Comparison of ENCODE assay signal across 24 cellular contexts in the genomic region with DNA sequence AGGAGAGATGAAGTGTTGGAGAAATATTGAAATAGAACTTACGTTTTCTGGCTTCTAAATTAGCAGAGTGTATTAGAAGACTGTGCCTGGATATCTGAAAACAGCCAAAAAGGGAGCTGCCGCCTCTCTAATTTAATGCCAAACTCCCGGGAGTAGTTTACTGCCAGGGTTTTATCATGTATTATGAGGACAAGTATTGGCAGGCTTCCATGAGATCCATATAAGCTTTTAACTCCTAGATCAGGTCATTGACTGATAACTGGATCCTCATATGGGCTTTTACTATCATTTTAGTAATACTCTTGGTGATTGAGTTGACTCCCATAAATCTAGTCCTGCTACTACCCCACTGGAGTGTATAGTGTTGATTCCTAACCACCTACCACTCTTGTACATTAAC.
"Had no signal": no experiment of that assay in that cellular context is flagged by ENCODE, and none has a peak within 500 bp of the region (broad histone marks: within the 10 kb centered on the region; RNA-seq: fewer than 3 reads in every experiment).

No MANE protein-coding gene starts in this region.

- DNase-seq: activated CD4-positive, alpha-beta T cell treated with anti-CD3 and anti-CD28 coated beads, Interleukin-2, amount 50 U/mL, for 1 hour; activated CD4-positive, CD25-positive, alpha-beta regulatory T cell treated with anti-CD3 and anti-CD28 coated beads, Interleukin-2, amount 50 U/mL, for 72 hours; activated CD8-positive, alpha-beta memory T cell treated with anti-CD3 and anti-CD28 coated beads for 24 hours; activated CD8-positive, alpha-beta memory T cell treated with anti-CD3 and anti-CD28 coated beads, Interleukin-2, amount 50 U/mL, for 48 hours; activated gamma-delta T cell; activated T-cell treated with anti-CD3 and anti-CD28 coated beads, Interleukin-2, amount 50 U/mL, for 72 hours; colonic mucosa; endodermal cell; foreskin keratinocyte; hippocampal formation; left cardiac atrium; mesenchymal stem cell; naive thymus-derived CD4-positive, alpha-beta T cell; right lobe of liver; small intestine; stimulated activated CD4-positive, alpha-beta T cell treated with anti-CD3 and anti-CD28 coated beads, Interleukin-15, amount 100 ng/mL, for 24 hours; stimulated activated CD4-positive, alpha-beta T cell treated with anti-CD3 and anti-CD28 coated beads, Interleukin-2, amount 100 ng/mL, for 48 hours; stimulated activated naive CD8-positive, alpha-beta T cell treated with anti-CD3 and anti-CD28 coated beads, Interleukin-15, amount 100 ng/mL, for 72 hours; transverse colon; uterus had no signal

- H3K9me3 ChIP-seq: ascending aorta, colonic mucosa, right lobe of liver, suprapubic skin, transverse colon, uterus had no signal

- H3K27ac ChIP-seq: ascending aorta, colonic mucosa, epithelial cell of prostate, foreskin keratinocyte, neural progenitor cell, right lobe of liver, suprapubic skin, transverse colon, uterus had no signal

- H3K4me1 ChIP-seq: ascending aorta, colonic mucosa, foreskin keratinocyte, neural progenitor cell, right lobe of liver, suprapubic skin, transverse colon, uterus had no signal

- H3K36me3 ChIP-seq: ascending aorta, colonic mucosa, neural progenitor cell, right lobe of liver, suprapubic skin, transverse colon, uterus had no signal

- H3K27me3 ChIP-seq: ascending aorta, colonic mucosa, foreskin keratinocyte, neural progenitor cell, right lobe of liver, suprapubic skin, transverse colon, uterus had no signal

- ATAC-seq: activated T-cell treated with anti-CD3 and anti-CD28 coated beads, Interleukin-2, amount 50 U/mL, for 72 hours; foreskin keratinocyte; left cardiac atrium; naive thymus-derived CD4-positive, alpha-beta T cell; right lobe of liver; stimulated activated naive CD8-positive, alpha-beta T cell treated with anti-CD3 and anti-CD28 coated beads, Interleukin-15, amount 100 ng/mL, for 72 hours had no signal

- H3K4me3 ChIP-seq: ascending aorta, colonic mucosa, neural progenitor cell, right lobe of liver, suprapubic skin, transverse colon, uterus had no signal
